Comparison of ENCODE assay signal across 17 cellular contexts in genomic region chr7:46288010-46288409, GRCh38.
DNase-seq lines count a peak whose midpoint lies in the region; ATAC-seq and TF ChIP-seq lines count a peak whose summit lies in the region.
"Had no signal": no experiment of that assay in that cellular context is flagged by ENCODE, and none has a peak within 500 bp of the region (broad histone marks: within the 10 kb centered on the region; RNA-seq: fewer than 3 reads in every experiment).

No MANE protein-coding gene starts in this region.

- H4K8ac ChIP-seq in IMR-90 (ENCODE audit: low read depth in 2 of 2, low read length in 2 of 2): 0 out of 4 replicates have a peak overlapping the region, but pooled peaks of 1 of the 2 experiments have one; percentile 12

- H2BK15ac ChIP-seq in IMR-90 (ENCODE audit: low read depth, low read length): no peak overlapping the region

- no CpG with 5 or more reads among the region's 2 CpGs for WGBS in IMR-90 (ENCODE audit: extremely low coverage in 2 of 2, insufficient read length in 1 of 2), 2 experiments

- peak overlapping the region; percentile 8 for H3K27ac Mint-ChIP-seq in mesothelial cell of epicardium
- H3K27ac Mint-ChIP-seq in neural progenitor cell: no peak overlapping the region
- H3K27ac Mint-ChIP-seq: B cell; CD4-positive, CD25-positive, alpha-beta regulatory T cell; CD8-positive, alpha-beta T cell; GM23338; HFFc6 had no signal

- H3K27me3 Mint-ChIP-seq in mesothelial cell of epicardium (ENCODE audit: low read depth): no peaks in the 10 kb centered on the region
- no peaks in the 10 kb centered on the region for H3K27me3 Mint-ChIP-seq in neural progenitor cell (ENCODE audit: insufficient read depth, low read depth)
- H3K27me3 Mint-ChIP-seq: B cell; CD4-positive, CD25-positive, alpha-beta regulatory T cell had no signal

- no peak for TF ChIP-seq CTCF in 22Rv1 (IDR thresholded peaks at IDR 0.05)
- no peak for TF ChIP-seq CTCF in IMR-90 (conservative IDR thresholded peaks at IDR 0.05; ENCODE audit: low read depth, low read length)
- TF ChIP-seq CTCF in mesothelial cell of epicardium (IDR thresholded peaks at IDR 0.05; ENCODE audit: unreplicated experiment): no peak
- no peak for TF ChIP-seq CTCF in neural progenitor cell (IDR thresholded peaks at IDR 0.05)

- H2AK9ac ChIP-seq in IMR-90 (replicated peaks; ENCODE audit: low read depth, low read length, poor library complexity): no peak overlapping the region

- no peaks in the 10 kb centered on the region for H3K36me3 ChIP-seq in IMR-90 (ENCODE audit: control insufficient read depth, insufficient read depth, low read length)
- no peaks in the 10 kb centered on the region for H3K36me3 ChIP-seq in neural progenitor cell
- H3K36me3 ChIP-seq: BLaER1, HAP-1 had no signal

- H2BK5ac ChIP-seq in IMR-90 (ENCODE audit: low read depth, low read length, poor library complexity, severe bottlenecking): no peak overlapping the region

- in situ Hi-C loops in IMR-90 (cut with MboI; ENCODE audit: low sequenced_read_pairs): no loop called here

- H3K56ac ChIP-seq in IMR-90 (ENCODE audit: extremely low read depth, insufficient read depth, low read length): no peak overlapping the region

- no peaks in the 10 kb centered on the region for H3K79me2 ChIP-seq in neural progenitor cell (ENCODE audit: low read depth)

- H3K4me3 Mint-ChIP-seq in mesothelial cell of epicardium: no peak overlapping the region
- H3K4me3 Mint-ChIP-seq in neural progenitor cell: no peak overlapping the region
- H3K4me3 Mint-ChIP-seq: B cell; CD4-positive, CD25-positive, alpha-beta regulatory T cell; CD8-positive, alpha-beta T cell; GM23338; HFFc6 had no signal

- no peak for ATAC-seq in IMR-90 (ENCODE audit: low read depth)
- ATAC-seq: CD8-positive, alpha-beta T cell; GM23338 had no signal

- H3K4ac ChIP-seq in IMR-90 (ENCODE audit: low read depth, low read length): no peak overlapping the region

- POLR2A ChIA-PET in IMR-90 (lab: Charles Lee; ENCODE audit: unreplicated experiment): no interaction called here

- no peak overlapping the region for H3K18ac ChIP-seq in IMR-90 (ENCODE audit: low read depth, low read length)

- H3K4me1 Mint-ChIP-seq in mesothelial cell of epicardium (peaks cover 54% of the 10 kb centered on the region), neural progenitor cell (peaks cover 9% of the 10 kb centered on the region)
- H3K4me1 Mint-ChIP-seq: B cell; CD4-positive, CD25-positive, alpha-beta regulatory T cell had no signal

- H3K27me3 ChIP-seq in IMR-90 (ENCODE audit: control insufficient read depth, insufficient read depth, low read length): no peaks in the 10 kb centered on the region
- H3K27me3 ChIP-seq in neural progenitor cell: no peaks in the 10 kb centered on the region
- H3K27me3 ChIP-seq: BLaER1 had no signal

- TF ChIP-seq POLR2A in IMR-90 (IDR thresholded peaks at IDR 0.05; ENCODE audit: low read depth, low read length): no peak

- no peak overlapping the region for H2BK120ac ChIP-seq in IMR-90 (ENCODE audit: low read depth, low read length)

- H3K9ac ChIP-seq in IMR-90 (ENCODE audit: low read depth, low read length) (no peak overlapping the region), neural progenitor cell (no peak overlapping the region)
- H3K9ac ChIP-seq: BLaER1 had no signal

- H3K9me3 Mint-ChIP-seq in mesothelial cell of epicardium (no peaks in the 10 kb centered on the region), neural progenitor cell (no peaks in the 10 kb centered on the region)
- H3K9me3 Mint-ChIP-seq: GM23338, HFFc6 had no signal

- dilution Hi-C loops in IMR-90 (cut with HindIII; ENCODE audit: low sequenced_read_pairs, unreplicated experiment): no loop called here

- H4K5ac ChIP-seq in IMR-90 (ENCODE audit: low read depth, low read length): no peak overlapping the region

- H2BK20ac ChIP-seq in IMR-90 (ENCODE audit: low read depth, low read length): no peak overlapping the region

- H3K4me1 ChIP-seq in IMR-90 (ENCODE audit: control insufficient read depth, insufficient read depth, low read length): peaks cover 18% of the 10 kb centered on the region
- peaks cover 37% of the 10 kb centered on the region for H3K4me1 ChIP-seq in neural progenitor cell
- H3K4me1 ChIP-seq: Caco-2, HAP-1 had no signal

- peaks cover under 1% of the 10 kb centered on the region for H3F3A ChIP-seq in neural progenitor cell (ENCODE audit: low read depth)

- no peak overlapping the region for H2AK5ac ChIP-seq in IMR-90 (ENCODE audit: low read depth, low read length)

- H2AFZ ChIP-seq in IMR-90 (replicated peaks; ENCODE audit: low read length, poor library complexity): no peak overlapping the region
- H2AFZ ChIP-seq in neural progenitor cell (replicated peaks): no peak overlapping the region
- H2AFZ ChIP-seq: GM23338 had no signal

- CTCF ChIA-PET in IMR-90 (lab: Yijun Ruan, JAX): interaction anchor here (1.3 kb wide), 1 partner anchor 365 kb away, joined by 7 read pairs; no protein-coding TSS in a partner anchor

- DNase-seq in IMR-90 (no peak), mesothelial cell of epicardium (ENCODE audit: low spot score in 2 of 2, unreplicated experiment in 2 of 2) (no peak), putamen (ENCODE audit: low spot score) (no peak), GM19240 (ENCODE audit: insufficient read length, low spot score) (no peak), neural progenitor cell (ENCODE audit: low spot score) (no peak)
- DNase-seq: Caco-2; CD4-positive, CD25-positive, alpha-beta regulatory T cell; CD8-positive, alpha-beta T cell; DMS153; DND-41; HFFc6 had no signal

- 0 out of 2 replicates have a peak overlapping the region, but pooled peaks have one; percentile 3 for H4K91ac ChIP-seq in IMR-90 (ENCODE audit: insufficient read depth, low read depth, low read length)

- H3K14ac ChIP-seq in IMR-90 (replicated peaks; ENCODE audit: low read depth, low read length): no peak overlapping the region

- intact Hi-C loops in IMR-90 (cut with micrococcal nuclease): no loop called here

- H4K20me1 ChIP-seq in IMR-90 (ENCODE audit: insufficient read depth, low read length) (no peaks in the 10 kb centered on the region), neural progenitor cell (ENCODE audit: low read depth) (no peaks in the 10 kb centered on the region)
- H4K20me1 ChIP-seq: BLaER1 had no signal

- no peak for TF ChIP-seq RAD21 in IMR-90 (IDR thresholded peaks at IDR 0.05; ENCODE audit: low read length)

- H3K36me3 Mint-ChIP-seq in mesothelial cell of epicardium: no peaks in the 10 kb centered on the region
- H3K36me3 Mint-ChIP-seq in neural progenitor cell: no peaks in the 10 kb centered on the region
- H3K36me3 Mint-ChIP-seq: CD4-positive, CD25-positive, alpha-beta regulatory T cell; CD8-positive, alpha-beta T cell had no signal

- H3K79me1 ChIP-seq in IMR-90 (ENCODE audit: low read depth in 1 of 2, low read length in 2 of 2): no peaks in the 10 kb centered on the region

- H3K9me3 ChIP-seq in IMR-90 (ENCODE audit: control insufficient read depth, insufficient read depth, low read length): no peaks in the 10 kb centered on the region
- no peaks in the 10 kb centered on the region for H3K9me3 ChIP-seq in neural progenitor cell (ENCODE audit: low read depth)
- H3K9me3 ChIP-seq: BLaER1, Caco-2, HAP-1 had no signal

- no TSS peak for BruUV-seq in IMR-90 (replicated peaks; lab: Mats Ljungman, UMichigan)

- H3K4me2 ChIP-seq in IMR-90 (ENCODE audit: low read depth, low read length) (no peak overlapping the region), neural progenitor cell (no peak overlapping the region)
- H3K4me2 ChIP-seq: BLaER1, GM23338 had no signal

- H3K27ac ChIP-seq in 22Rv1 (peak overlapping the region; percentile 49), IMR-90 (ENCODE audit: insufficient read depth, low read length) (no peak overlapping the region), neural progenitor cell (no peak overlapping the region)
- H3K27ac ChIP-seq: BLaER1, C4-2B had no signal

- no peak overlapping the region for H3K4me3 ChIP-seq in IMR-90 (ENCODE audit: insufficient read depth, low read depth, low read length)
- no peak overlapping the region for H3K4me3 ChIP-seq in neural progenitor cell
- H3K4me3 ChIP-seq: BLaER1, GM23338, HAP-1 had no signal

- H3K23ac ChIP-seq in IMR-90 (ENCODE audit: low read depth, low read length): no peak overlapping the region

- H3K9me1 ChIP-seq in IMR-90 (ENCODE audit: insufficient read depth, low read length): peaks cover 10% of the 10 kb centered on the region

TF ChIP-seq in IMR-90, 13 proteins besides CTCF, POLR2A, EP300 and RAD21:
- TF ChIP-seq NFE2L2 (IDR thresholded peaks at IDR 0.05; ENCODE audit: low read depth, low read length) (0 out of 2 replicates have a peak, but pooled peaks have one; percentile 25), BHLHE40 (IDR thresholded peaks at IDR 0.05; ENCODE audit: low read depth, low read length) (no peak), CEBPB (IDR thresholded peaks at IDR 0.05; ENCODE audit: low read depth, low read length) (no peak)
TF ChIP-seq in IMR-90: peak in this region for 1.
